ENCODE assay signal across 1 cellular context in the genomic region with DNA sequence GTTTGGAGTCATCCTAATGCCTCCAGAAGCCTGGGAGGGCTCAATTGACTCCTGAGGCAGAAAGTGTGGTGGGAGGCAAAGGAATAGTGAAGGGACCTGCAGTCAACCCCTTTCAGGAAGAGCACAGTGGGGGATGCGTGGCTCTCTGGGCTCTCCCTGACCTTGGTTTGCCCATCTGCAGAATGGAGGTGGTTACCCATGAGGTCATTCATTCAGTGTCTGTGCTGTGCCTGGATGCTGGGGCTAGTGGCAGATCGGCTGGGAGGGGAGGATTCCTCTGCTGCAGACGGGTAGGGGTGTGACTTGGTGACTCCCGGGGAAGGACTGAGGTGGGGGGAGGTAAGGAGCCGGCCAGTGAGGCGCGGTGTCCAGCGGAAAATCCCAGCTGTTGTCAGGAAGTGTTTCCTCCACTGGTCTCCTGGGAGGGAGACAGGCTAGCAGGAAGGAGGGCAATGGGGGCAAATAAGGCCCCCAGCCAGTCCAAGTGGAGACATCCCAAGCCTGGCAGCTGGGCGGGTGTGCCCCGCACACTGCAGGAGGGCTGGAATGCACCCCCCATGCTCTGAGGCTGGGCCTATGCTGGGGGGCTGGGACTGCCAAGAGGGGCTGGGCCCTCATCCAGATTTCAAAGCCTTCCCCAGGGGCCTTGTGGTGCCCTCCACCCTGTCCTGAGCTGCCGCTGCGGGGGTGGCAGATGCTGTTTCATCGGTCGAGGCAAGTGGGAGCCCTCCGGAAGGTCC.
TF ChIP-seq lines count a peak whose summit lies in the region.

No MANE protein-coding gene starts in this region.

TF ChIP-seq in K562, 482 proteins besides CTCF, POLR2A, EP300 and RAD21 (continued from another document and continues in another):
- TF ChIP-seq, protein P1, sequence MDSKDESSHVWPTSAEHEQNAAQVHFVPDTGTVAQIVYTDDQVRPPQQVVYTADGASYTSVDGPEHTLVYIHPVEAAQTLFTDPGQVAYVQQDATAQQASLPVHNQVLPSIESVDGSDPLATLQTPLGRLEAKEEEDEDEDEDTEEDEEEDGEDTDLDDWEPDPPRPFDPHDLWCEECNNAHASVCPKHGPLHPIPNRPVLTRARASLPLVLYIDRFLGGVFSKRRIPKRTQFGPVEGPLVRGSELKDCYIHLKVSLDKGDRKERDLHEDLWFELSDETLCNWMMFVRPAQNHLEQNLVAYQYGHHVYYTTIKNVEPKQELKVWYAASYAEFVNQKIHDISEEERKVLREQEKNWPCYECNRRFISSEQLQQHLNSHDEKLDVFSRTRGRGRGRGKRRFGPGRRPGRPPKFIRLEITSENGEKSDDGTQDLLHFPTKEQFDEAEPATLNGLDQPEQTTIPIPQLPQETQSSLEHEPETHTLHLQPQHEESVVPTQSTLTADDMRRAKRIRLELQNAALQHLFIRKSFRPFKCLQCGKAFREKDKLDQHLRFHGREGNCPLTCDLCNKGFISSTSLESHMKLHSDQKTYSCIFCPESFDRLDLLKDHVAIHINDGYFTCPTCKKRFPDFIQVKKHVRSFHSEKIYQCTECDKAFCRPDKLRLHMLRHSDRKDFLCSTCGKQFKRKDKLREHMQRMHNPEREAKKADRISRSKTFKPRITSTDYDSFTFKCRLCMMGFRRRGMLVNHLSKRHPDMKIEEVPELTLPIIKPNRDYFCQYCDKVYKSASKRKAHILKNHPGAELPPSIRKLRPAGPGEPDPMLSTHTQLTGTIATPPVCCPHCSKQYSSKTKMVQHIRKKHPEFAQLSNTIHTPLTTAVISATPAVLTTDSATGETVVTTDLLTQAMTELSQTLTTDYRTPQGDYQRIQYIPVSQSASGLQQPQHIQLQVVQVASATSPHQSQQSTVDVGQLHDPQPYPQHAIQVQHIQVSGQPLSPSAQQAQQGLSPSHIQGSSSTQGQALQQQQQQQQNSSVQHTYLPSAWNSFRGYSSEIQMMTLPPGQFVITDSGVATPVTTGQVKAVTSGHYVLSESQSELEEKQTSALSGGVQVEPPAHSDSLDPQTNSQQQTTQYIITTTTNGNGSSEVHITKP (IDR thresholded peaks at IDR 0.05; ENCODE audit: partially characterized antibody): peak; percentile 89
- TF ChIP-seq RBM14 (IDR thresholded peaks at IDR 0.05; ENCODE audit: borderline replicate concordance, insufficient read depth, low read depth, low read length) (no peak), SLC30A9 (CRISPR knock-in tag; IDR thresholded peaks at IDR 0.05) (no peak), ZNF696 (CRISPR knock-in tag; conservative IDR thresholded peaks at IDR 0.05) (no peak), KLF10 (CRISPR knock-in tag; IDR thresholded peaks at IDR 0.05) (no peak), HNRNPK (IDR thresholded peaks at IDR 0.05; ENCODE audit: low read depth, low read length, poor library complexity, severe bottlenecking) (no peak), ETV1 (tag; conservative IDR thresholded peaks at IDR 0.05; ENCODE audit: low read depth) (0 out of 2 replicates have a peak, but pooled peaks have one; percentile 9), SRF (CRISPR knock-in tag; IDR thresholded peaks at IDR 0.05) (no peak), RFX7 (CRISPR knock-in tag; IDR thresholded peaks at IDR 0.05) (no peak), ZBTB17 (CRISPR knock-in tag; IDR thresholded peaks at IDR 0.05) (no peak), HDAC6 (IDR thresholded peaks at IDR 0.05; ENCODE audit: low read depth, low read length) (no peak), ZNF224 (CRISPR knock-in tag; IDR thresholded peaks at IDR 0.05) (no peak), DACH1 (IDR thresholded peaks at IDR 0.05; ENCODE audit: partially characterized antibody) (no peak), MCM5 (IDR thresholded peaks at IDR 0.05; ENCODE audit: low read depth) (no peak), GABPB2 (CRISPR knock-in tag; conservative IDR thresholded peaks at IDR 0.05) (no peak), ARID2 (IDR thresholded peaks at IDR 0.05) (no peak), SETDB1 (IDR thresholded peaks at IDR 0.05; ENCODE audit: low read length) (no peak), SREBF1 (IDR thresholded peaks at IDR 0.05; ENCODE audit: borderline replicate concordance, low read depth, low read length) (no peak), KAT7 (CRISPR knock-in tag; IDR thresholded peaks at IDR 0.05; ENCODE audit: borderline replicate concordance) (no peak), CREBBP (IDR thresholded peaks at IDR 0.05; ENCODE audit: low read depth, low read length) (no peak), BMI1 (IDR thresholded peaks at IDR 0.05; ENCODE audit: low read length) (no peak), LEF1 (IDR thresholded peaks at IDR 0.05) (no peak), MTA2 (IDR thresholded peaks at IDR 0.05; ENCODE audit: low read depth) (no peak), ATF7 (IDR thresholded peaks at IDR 0.05) (peak; percentile 66; the same call in 1 of the 2 replicates), TAF9B (IDR thresholded peaks at IDR 0.05; ENCODE audit: partially characterized antibody) (no peak), ZNF282 (CRISPR knock-in tag; IDR thresholded peaks at IDR 0.05) (no peak), SIRT6 (IDR thresholded peaks at IDR 0.05; ENCODE audit: low read depth, low read length) (no peak), GATAD2B (IDR thresholded peaks at IDR 0.05; ENCODE audit: borderline replicate concordance) (no peak), PHB (CRISPR knock-in tag; IDR thresholded peaks at IDR 0.05) (no peak), PHTF2 (CRISPR knock-in tag; IDR thresholded peaks at IDR 0.05) (no peak), POLR2G (IDR thresholded peaks at IDR 0.05; ENCODE audit: low read depth, low read length) (peak; percentile 39), SMARCC2 (IDR thresholded peaks at IDR 0.05; ENCODE audit: low read depth) (no peak), ZKSCAN8 (CRISPR knock-in tag; IDR thresholded peaks at IDR 0.05) (no peak), CBFA2T3 (IDR thresholded peaks at IDR 0.05) (no peak), CBFA2T2 (conservative IDR thresholded peaks at IDR 0.05) (no peak), ELF1 (tag; IDR thresholded peaks at IDR 0.05) (no peak), ZNF134 (CRISPR knock-in tag; conservative IDR thresholded peaks at IDR 0.05) (no peak), SAFB2 (IDR thresholded peaks at IDR 0.05; ENCODE audit: borderline replicate concordance, low read depth, low read length, severe bottlenecking) (no peak), POLR3A (IDR thresholded peaks at IDR 0.05; ENCODE audit: borderline replicate concordance, extremely low read depth, insufficient read depth, insufficient read length) (no peak), SPI1 (IDR thresholded peaks at IDR 0.05; ENCODE audit: borderline replicate concordance, low read depth, low read length) (no peak), MIER1 (IDR thresholded peaks at IDR 0.05; ENCODE audit: low read depth) (no peak), CTBP1 (IDR thresholded peaks at IDR 0.05; ENCODE audit: borderline replicate concordance) (no peak), SNIP1 (IDR thresholded peaks at IDR 0.05; ENCODE audit: low read depth) (no peak), MEF2D (tag; conservative IDR thresholded peaks at IDR 0.05; ENCODE audit: low read depth) (no peak), ZNF316 (IDR thresholded peaks at IDR 0.05) (no peak)
- TF ChIP-seq, protein P2, sequence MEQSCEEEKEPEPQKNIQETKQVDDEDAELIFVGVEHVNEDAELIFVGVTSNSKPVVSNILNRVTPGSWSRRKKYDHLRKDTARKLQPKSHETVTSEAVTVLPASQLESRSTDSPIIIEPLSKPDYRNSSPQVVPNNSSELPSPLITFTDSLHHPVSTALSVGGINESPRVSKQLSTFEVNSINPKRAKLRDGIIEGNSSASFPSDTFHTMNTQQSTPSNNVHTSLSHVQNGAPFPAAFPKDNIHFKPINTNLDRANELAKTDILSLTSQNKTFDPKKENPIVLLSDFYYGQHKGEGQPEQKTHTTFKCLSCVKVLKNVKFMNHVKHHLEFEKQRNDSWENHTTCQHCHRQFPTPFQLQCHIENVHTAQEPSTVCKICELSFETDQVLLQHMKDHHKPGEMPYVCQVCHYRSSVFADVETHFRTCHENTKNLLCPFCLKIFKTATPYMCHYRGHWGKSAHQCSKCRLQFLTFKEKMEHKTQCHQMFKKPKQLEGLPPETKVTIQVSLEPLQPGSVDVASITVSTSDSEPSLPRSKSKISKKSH (CRISPR knock-in tag; IDR thresholded peaks at IDR 0.05): no peak
- TF ChIP-seq, protein P3, sequence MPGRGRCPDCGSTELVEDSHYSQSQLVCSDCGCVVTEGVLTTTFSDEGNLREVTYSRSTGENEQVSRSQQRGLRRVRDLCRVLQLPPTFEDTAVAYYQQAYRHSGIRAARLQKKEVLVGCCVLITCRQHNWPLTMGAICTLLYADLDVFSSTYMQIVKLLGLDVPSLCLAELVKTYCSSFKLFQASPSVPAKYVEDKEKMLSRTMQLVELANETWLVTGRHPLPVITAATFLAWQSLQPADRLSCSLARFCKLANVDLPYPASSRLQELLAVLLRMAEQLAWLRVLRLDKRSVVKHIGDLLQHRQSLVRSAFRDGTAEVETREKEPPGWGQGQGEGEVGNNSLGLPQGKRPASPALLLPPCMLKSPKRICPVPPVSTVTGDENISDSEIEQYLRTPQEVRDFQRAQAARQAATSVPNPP (IDR thresholded peaks at IDR 0.05; ENCODE audit: borderline replicate concordance, insufficient read depth, insufficient read length): no peak
- TF ChIP-seq, protein P4, sequence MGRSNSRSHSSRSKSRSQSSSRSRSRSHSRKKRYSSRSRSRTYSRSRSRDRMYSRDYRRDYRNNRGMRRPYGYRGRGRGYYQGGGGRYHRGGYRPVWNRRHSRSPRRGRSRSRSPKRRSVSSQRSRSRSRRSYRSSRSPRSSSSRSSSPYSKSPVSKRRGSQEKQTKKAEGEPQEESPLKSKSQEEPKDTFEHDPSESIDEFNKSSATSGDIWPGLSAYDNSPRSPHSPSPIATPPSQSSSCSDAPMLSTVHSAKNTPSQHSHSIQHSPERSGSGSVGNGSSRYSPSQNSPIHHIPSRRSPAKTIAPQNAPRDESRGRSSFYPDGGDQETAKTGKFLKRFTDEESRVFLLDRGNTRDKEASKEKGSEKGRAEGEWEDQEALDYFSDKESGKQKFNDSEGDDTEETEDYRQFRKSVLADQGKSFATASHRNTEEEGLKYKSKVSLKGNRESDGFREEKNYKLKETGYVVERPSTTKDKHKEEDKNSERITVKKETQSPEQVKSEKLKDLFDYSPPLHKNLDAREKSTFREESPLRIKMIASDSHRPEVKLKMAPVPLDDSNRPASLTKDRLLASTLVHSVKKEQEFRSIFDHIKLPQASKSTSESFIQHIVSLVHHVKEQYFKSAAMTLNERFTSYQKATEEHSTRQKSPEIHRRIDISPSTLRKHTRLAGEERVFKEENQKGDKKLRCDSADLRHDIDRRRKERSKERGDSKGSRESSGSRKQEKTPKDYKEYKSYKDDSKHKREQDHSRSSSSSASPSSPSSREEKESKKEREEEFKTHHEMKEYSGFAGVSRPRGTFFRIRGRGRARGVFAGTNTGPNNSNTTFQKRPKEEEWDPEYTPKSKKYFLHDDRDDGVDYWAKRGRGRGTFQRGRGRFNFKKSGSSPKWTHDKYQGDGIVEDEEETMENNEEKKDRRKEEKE (IDR thresholded peaks at IDR 0.05; ENCODE audit: borderline replicate concordance in 1 of 2, control insufficient read depth in 1 of 2, low read depth in 2 of 2, low read length in 1 of 2): no peak
- TF ChIP-seq, protein P5, sequence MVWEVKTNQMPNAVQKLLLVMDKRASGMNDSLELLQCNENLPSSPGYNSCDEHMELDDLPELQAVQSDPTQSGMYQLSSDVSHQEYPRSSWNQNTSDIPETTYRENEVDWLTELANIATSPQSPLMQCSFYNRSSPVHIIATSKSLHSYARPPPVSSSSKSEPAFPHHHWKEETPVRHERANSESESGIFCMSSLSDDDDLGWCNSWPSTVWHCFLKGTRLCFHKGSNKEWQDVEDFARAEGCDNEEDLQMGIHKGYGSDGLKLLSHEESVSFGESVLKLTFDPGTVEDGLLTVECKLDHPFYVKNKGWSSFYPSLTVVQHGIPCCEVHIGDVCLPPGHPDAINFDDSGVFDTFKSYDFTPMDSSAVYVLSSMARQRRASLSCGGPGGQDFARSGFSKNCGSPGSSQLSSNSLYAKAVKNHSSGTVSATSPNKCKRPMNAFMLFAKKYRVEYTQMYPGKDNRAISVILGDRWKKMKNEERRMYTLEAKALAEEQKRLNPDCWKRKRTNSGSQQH (CRISPR knock-in tag; IDR thresholded peaks at IDR 0.05): no peak
- TF ChIP-seq, protein P6, sequence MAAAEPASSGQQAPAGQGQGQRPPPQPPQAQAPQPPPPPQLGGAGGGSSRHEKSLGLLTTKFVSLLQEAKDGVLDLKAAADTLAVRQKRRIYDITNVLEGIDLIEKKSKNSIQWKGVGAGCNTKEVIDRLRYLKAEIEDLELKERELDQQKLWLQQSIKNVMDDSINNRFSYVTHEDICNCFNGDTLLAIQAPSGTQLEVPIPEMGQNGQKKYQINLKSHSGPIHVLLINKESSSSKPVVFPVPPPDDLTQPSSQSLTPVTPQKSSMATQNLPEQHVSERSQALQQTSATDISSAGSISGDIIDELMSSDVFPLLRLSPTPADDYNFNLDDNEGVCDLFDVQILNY (CRISPR knock-in tag; IDR thresholded peaks at IDR 0.05): no peak
- TF ChIP-seq, protein P7, sequence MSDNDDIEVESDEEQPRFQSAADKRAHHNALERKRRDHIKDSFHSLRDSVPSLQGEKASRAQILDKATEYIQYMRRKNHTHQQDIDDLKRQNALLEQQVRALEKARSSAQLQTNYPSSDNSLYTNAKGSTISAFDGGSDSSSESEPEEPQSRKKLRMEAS (CRISPR knock-in tag; IDR thresholded peaks at IDR 0.05): no peak
- TF ChIP-seq, protein P8, sequence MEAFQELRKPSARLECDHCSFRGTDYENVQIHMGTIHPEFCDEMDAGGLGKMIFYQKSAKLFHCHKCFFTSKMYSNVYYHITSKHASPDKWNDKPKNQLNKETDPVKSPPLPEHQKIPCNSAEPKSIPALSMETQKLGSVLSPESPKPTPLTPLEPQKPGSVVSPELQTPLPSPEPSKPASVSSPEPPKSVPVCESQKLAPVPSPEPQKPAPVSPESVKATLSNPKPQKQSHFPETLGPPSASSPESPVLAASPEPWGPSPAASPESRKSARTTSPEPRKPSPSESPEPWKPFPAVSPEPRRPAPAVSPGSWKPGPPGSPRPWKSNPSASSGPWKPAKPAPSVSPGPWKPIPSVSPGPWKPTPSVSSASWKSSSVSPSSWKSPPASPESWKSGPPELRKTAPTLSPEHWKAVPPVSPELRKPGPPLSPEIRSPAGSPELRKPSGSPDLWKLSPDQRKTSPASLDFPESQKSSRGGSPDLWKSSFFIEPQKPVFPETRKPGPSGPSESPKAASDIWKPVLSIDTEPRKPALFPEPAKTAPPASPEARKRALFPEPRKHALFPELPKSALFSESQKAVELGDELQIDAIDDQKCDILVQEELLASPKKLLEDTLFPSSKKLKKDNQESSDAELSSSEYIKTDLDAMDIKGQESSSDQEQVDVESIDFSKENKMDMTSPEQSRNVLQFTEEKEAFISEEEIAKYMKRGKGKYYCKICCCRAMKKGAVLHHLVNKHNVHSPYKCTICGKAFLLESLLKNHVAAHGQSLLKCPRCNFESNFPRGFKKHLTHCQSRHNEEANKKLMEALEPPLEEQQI (IDR thresholded peaks at IDR 0.05): no peak
- TF ChIP-seq, protein P9, sequence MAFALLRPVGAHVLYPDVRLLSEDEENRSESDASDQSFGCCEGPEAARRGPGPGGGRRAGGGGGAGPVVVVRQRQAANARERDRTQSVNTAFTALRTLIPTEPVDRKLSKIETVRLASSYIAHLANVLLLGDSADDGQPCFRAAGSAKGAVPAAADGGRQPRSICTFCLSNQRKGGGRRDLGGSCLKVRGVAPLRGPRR (CRISPR knock-in tag; IDR thresholded peaks at IDR 0.05): no peak
